ENCODE assay signal across 8 cellular contexts in the genomic region with DNA sequence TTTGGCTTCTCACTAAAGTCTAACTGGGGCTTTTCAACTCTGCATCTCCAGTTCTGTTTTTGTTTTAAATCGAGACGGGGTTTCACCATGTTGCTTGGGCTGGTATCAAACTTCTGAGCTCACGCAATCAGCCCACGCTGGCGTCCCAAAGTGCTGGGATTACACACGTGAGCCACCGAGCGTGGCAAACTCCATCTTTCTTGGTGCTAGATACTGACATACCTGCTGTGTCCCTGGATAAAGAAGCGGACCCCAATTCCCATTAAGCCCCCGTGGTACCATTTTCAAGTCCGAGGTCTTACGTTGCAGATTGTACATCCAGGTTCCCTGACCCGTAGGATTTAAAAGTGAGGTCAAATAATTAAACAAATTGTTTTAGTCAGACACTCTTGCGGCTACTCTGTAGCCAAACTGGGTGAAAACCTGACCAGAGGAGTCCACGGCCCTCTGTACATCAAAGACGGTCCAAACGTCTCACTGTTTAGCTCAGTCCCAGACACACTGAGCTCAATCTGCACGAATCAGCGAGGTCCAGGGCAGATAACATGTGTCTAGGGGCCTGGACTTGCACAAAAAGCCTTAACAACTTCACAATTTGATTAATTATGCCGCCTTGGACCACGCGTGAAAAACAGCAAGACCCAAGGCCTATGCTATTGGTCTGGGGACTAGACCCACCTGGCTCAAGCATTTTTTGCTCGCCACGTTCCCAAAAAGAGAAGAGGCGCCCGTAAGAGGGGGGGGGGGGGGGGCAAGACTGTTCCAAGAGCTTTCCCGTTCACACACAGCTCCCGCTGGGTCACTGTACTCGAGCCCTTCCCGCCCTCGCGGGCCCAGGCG. TPM values are rescaled to one million over a fixed set of nuclear protein-coding genes. Genes with fewer than 3 reads are reported as not detected.
DNase-seq lines count a peak whose midpoint lies in the region; ATAC-seq, FAIRE-seq and TF ChIP-seq lines count a peak whose summit lies in the region.

No MANE protein-coding gene starts in this region.

- H3K4me3 Mint-ChIP-seq in activated T-cell treated with anti-CD3 and anti-CD28 coated beads, Interleukin-2, amount 50 U/mL, for 4 hours = peak overlapping the region; percentile 98
- peak overlapping the region; percentile 81 for H3K4me3 Mint-ChIP-seq in stimulated activated effector memory CD8-positive, alpha-beta T cell treated with anti-CD3 and anti-CD28 coated beads, Interleukin-12 subunit alpha, Interleukin-12 subunit beta, amount 100 ng/mL, for 72 hours

- no peak for FAIRE-seq in bronchial epithelial cell (lab: Jason Lieb, UNC)

- H3K27me3 Mint-ChIP-seq in activated T-cell treated with anti-CD3 and anti-CD28 coated beads, Interleukin-2, amount 50 U/mL, for 4 hours (ENCODE audit: low read depth) = no peaks in the 10 kb centered on the region

- TF ChIP-seq CTCF in bronchial epithelial cell (IDR thresholded peaks at IDR 0.05; ENCODE audit: insufficient read depth, low read length, severe bottlenecking) = no peak

- peak overlapping the region; percentile 100 for H3K4me3 ChIP-seq in bronchial epithelial cell (ENCODE audit: low read depth, low read length)

- H3K27me3 ChIP-seq in bronchial epithelial cell (ENCODE audit: control insufficient read depth, insufficient read depth, low read length) = no peaks in the 10 kb centered on the region

- H3K9me3 Mint-ChIP-seq in activated T-cell treated with anti-CD3 and anti-CD28 coated beads, Interleukin-2, amount 50 U/mL, for 4 hours = no peaks in the 10 kb centered on the region
- H3K9me3 Mint-ChIP-seq in stimulated activated effector memory CD8-positive, alpha-beta T cell treated with anti-CD3 and anti-CD28 coated beads, Interleukin-12 subunit alpha, Interleukin-12 subunit beta, amount 100 ng/mL, for 72 hours = no peaks in the 10 kb centered on the region

- peak in 1 of 2 donors; percentile 1 for ATAC-seq in activated T-cell treated with anti-CD3 and anti-CD28 coated beads, Interleukin-2, amount 50 U/mL, for 4 hours
- ATAC-seq in stimulated activated effector memory CD8-positive, alpha-beta T cell treated with anti-CD3 and anti-CD28 coated beads, Interleukin-12 subunit alpha, Interleukin-12 subunit beta, amount 100 ng/mL, for 72 hours = peak; percentile 0
- no peak for ATAC-seq in GM18868 (IDR thresholded peaks at IDR 0.05; ENCODE audit: unreplicated experiment)
- ATAC-seq in GM18519 (IDR thresholded peaks at IDR 0.05; ENCODE audit: low FRiP score, unreplicated experiment) = no peak

- DNase-seq in activated T-cell treated with anti-CD3 and anti-CD28 coated beads, Interleukin-2, amount 50 U/mL, for 4 hours = no peak
- DNase-seq in activated T-cell treated with anti-CD3 and anti-CD28 coated beads, Interleukin-2, amount 50 U/mL, for 1 hour = no peak
- peak; percentile 72 for DNase-seq in NCI-H69 (lab: John Stamatoyannopoulos, UW)
- peak; percentile 38 for DNase-seq in bronchial epithelial cell (ENCODE audit: low read depth)
- peak; percentile 69 for DNase-seq in left kidney (ENCODE audit: low read depth, low spot score)
- peak in 1 of 2 donors; percentile 59 for DNase-seq in stimulated activated effector memory CD8-positive, alpha-beta T cell treated with anti-CD3 and anti-CD28 coated beads, Interleukin-12 subunit alpha, Interleukin-12 subunit beta, amount 100 ng/mL, for 72 hours (ENCODE audit: low spot score in 2 of 2)

- peaks cover 58% of the 10 kb centered on the region for H3K4me1 Mint-ChIP-seq in activated T-cell treated with anti-CD3 and anti-CD28 coated beads, Interleukin-2, amount 50 U/mL, for 4 hours (ENCODE audit: low read depth)
- H3K4me1 Mint-ChIP-seq in stimulated activated effector memory CD8-positive, alpha-beta T cell treated with anti-CD3 and anti-CD28 coated beads, Interleukin-12 subunit alpha, Interleukin-12 subunit beta, amount 100 ng/mL, for 72 hours = peaks cover 55% of the 10 kb centered on the region

- H3K36me3 ChIP-seq in bronchial epithelial cell (ENCODE audit: control insufficient read depth, insufficient read depth, low read length) = peaks cover 6% of the 10 kb centered on the region

- H3K27ac Mint-ChIP-seq in stimulated activated effector memory CD8-positive, alpha-beta T cell treated with anti-CD3 and anti-CD28 coated beads, Interleukin-12 subunit alpha, Interleukin-12 subunit beta, amount 100 ng/mL, for 72 hours = peak overlapping the region; percentile 93

- H3K36me3 Mint-ChIP-seq in activated T-cell treated with anti-CD3 and anti-CD28 coated beads, Interleukin-2, amount 50 U/mL, for 4 hours (ENCODE audit: insufficient read depth) = peaks cover 29% of the 10 kb centered on the region
- peaks cover 77% of the 10 kb centered on the region for H3K36me3 Mint-ChIP-seq in stimulated activated effector memory CD8-positive, alpha-beta T cell treated with anti-CD3 and anti-CD28 coated beads, Interleukin-12 subunit alpha, Interleukin-12 subunit beta, amount 100 ng/mL, for 72 hours

RNA-seq across cellular contexts. Expression of a gene that starts 0.7 kb away (rescaled TPM):
- total RNA-seq in activated T-cell treated with anti-CD3 and anti-CD28 coated beads, Interleukin-2, amount 50 U/mL, for 4 hours = 100 to 1,000 TPM; 304 to 321 (median 315) TPM
- total RNA-seq in bronchial epithelial cell = 26.1 and 27.3 TPM in 2 replicates

RNA-seq across cellular contexts. Expression of a gene that starts 22.9 kb away (rescaled TPM):
- 10 to 100 TPM; 54.1 to 60.3 (median 55.3) TPM for total RNA-seq in activated T-cell treated with anti-CD3 and anti-CD28 coated beads, Interleukin-2, amount 50 U/mL, for 4 hours
- total RNA-seq in bronchial epithelial cell = 66.6 and 67.5 TPM in 2 replicates

RNA-seq across cellular contexts. Expression of a gene that starts 52.1 kb away (rescaled TPM):
- total RNA-seq in activated T-cell treated with anti-CD3 and anti-CD28 coated beads, Interleukin-2, amount 50 U/mL, for 4 hours = 10 to 100 TPM; 31.0 to 33.9 (median 32.3) TPM
- 37.9 and 40.5 TPM in 2 replicates for total RNA-seq in bronchial epithelial cell

Comparison
In these comparisons a context has a peak if more than half of its experiments do, and no peak if none do; other contexts are left out.
1. DNase-seq: peak in NCI-H69 (single experiment), bronchial epithelial cell (single experiment) and left kidney (single experiment); none in activated T-cell treated with anti-CD3 and anti-CD28 coated beads, Interleukin-2, amount 50 U/mL, for 4 hours (single experiment) and activated T-cell treated with anti-CD3 and anti-CD28 coated beads, Interleukin-2, amount 50 U/mL, for 1 hour (single experiment).
2. RNA of a gene that starts 0.7 kb away (total RNA-seq): 304 to 321 TPM in activated T-cell treated with anti-CD3 and anti-CD28 coated beads, Interleukin-2, amount 50 U/mL, for 4 hours; 26.1 to 27.3 TPM in bronchial epithelial cell; every median in the first group is over 10 times any median in the second.